Comparison of ENCODE assay signal across 28 cellular contexts in genomic region chr6:144410059-144410458, GRCh38.
"Had no signal": no experiment of that assay in that cellular context is flagged by ENCODE, and none has a peak within 500 bp of the region (broad histone marks: within the 10 kb centered on the region; RNA-seq: fewer than 3 reads in every experiment).

No MANE protein-coding gene starts in this region.

- H3K27me3 Mint-ChIP-seq: dendritic cell treated with granulocyte-macrophage colony-stimulating factor and Interleukin-4, amounts not matched to agents 40 ng/mL and 50 ng/mL, for 4 days; memory B cell; naive B cell; stimulated activated naive CD8-positive, alpha-beta T cell treated with anti-CD3 and anti-CD28 coated beads, Interleukin-15, amount 100 ng/mL, for 72 hours; type B pancreatic cell had no signal

- H3K9me3 ChIP-seq: esophagus squamous epithelium, heart right ventricle, ovary, psoas muscle, spleen, thyroid gland had no signal

- H3K36me3 ChIP-seq: esophagus squamous epithelium, heart right ventricle, ovary, sigmoid colon, thyroid gland had no signal

- ATAC-seq: heart right ventricle; left lobe of liver; psoas muscle; right cardiac atrium; stimulated activated naive CD8-positive, alpha-beta T cell treated with anti-CD3 and anti-CD28 coated beads, Interleukin-15, amount 100 ng/mL, for 72 hours had no signal

- DNase-seq: effector memory CD4-positive, alpha-beta T cell; erythroblast; esophagus squamous epithelium; foreskin melanocyte; glutamatergic neuron; heart right ventricle; hippocampal formation; naive B cell; nephron progenitor cell; nucleus accumbens; ovary; posterior cingulate gyrus; psoas muscle; right cardiac atrium; sigmoid colon; spleen; stimulated activated CD4-positive, alpha-beta T cell treated with anti-CD3 and anti-CD28 coated beads, Interleukin-2, amount 100 ng/mL, for 48 hours; stimulated activated naive CD4-positive, alpha-beta T cell; stimulated activated naive CD8-positive, alpha-beta T cell treated with anti-CD3 and anti-CD28 coated beads, Interleukin-15, amount 100 ng/mL, for 72 hours; thyroid gland had no signal

- H3K27ac Mint-ChIP-seq: dendritic cell treated with granulocyte-macrophage colony-stimulating factor and Interleukin-4, amounts not matched to agents 40 ng/mL and 50 ng/mL, for 4 days; memory B cell; nephron progenitor cell; type B pancreatic cell had no signal

- H3K27ac ChIP-seq: ovary, psoas muscle, sigmoid colon, spleen had no signal

- H3K9me3 Mint-ChIP-seq: dendritic cell treated with granulocyte-macrophage colony-stimulating factor and Interleukin-4, amounts not matched to agents 40 ng/mL and 50 ng/mL, for 4 days; naive B cell; stimulated activated naive CD8-positive, alpha-beta T cell treated with anti-CD3 and anti-CD28 coated beads, Interleukin-15, amount 100 ng/mL, for 72 hours; type B pancreatic cell had no signal

- H3K4me3 Mint-ChIP-seq: dendritic cell treated with granulocyte-macrophage colony-stimulating factor and Interleukin-4, amounts not matched to agents 40 ng/mL and 50 ng/mL, for 4 days; memory B cell; naive B cell; nephron progenitor cell; stimulated activated naive CD8-positive, alpha-beta T cell treated with anti-CD3 and anti-CD28 coated beads, Interleukin-15, amount 100 ng/mL, for 72 hours; type B pancreatic cell had no signal

- H3K27me3 ChIP-seq: esophagus squamous epithelium, heart right ventricle, ovary, sigmoid colon, spleen, thyroid gland had no signal

- H3K4me3 ChIP-seq: esophagus squamous epithelium, heart right ventricle, lung, ovary, psoas muscle, sigmoid colon, spleen, thyroid gland had no signal

- FAIRE-seq: colon, endometrium, keratinocyte had no signal
